In genomic region chr16:88118839-88119741, GRCh38 we compare ENCODE assay signal across 8 cellular contexts.
DNase-seq lines count a peak whose midpoint lies in the region; TF ChIP-seq lines count a peak whose summit lies in the region.
"Not testable (repeated sequence)": the region's sequence is repeated elsewhere in the genome, so short reads cannot be mapped to it uniquely, and the experiment has no call there.

No MANE protein-coding gene starts in this region.

- CTCF ChIA-PET in BJ (lab: Yijun Ruan, JAX): not testable (repeated sequence)

- peak overlapping the region; percentile 88 for H3K27ac Mint-ChIP-seq in HFFc6

- peak; percentile 88 for DNase-seq in BJ (ENCODE audit: low read depth)
- DNase-seq in HFFc6: peak; percentile 88
- DNase-seq in NOMO-1 treated with dmso at 0.1 percent for 144 hours (lab: John Stamatoyannopoulos, UW; ENCODE audit: unreplicated experiment): peak; percentile 32
- peak in 5 of 7 donors; percentile 21 to 41 (median 33) for DNase-seq in adrenal gland
- DNase-seq in epithelial cell of esophagus (ENCODE audit: low read depth): peak; percentile 77
- DNase-seq in right atrium auricular region (ENCODE audit: low spot score): peak; percentile 75
- peak; percentile 58 for DNase-seq in myocyte (ENCODE audit: low read depth)
- not testable (repeated sequence) for DNase-seq in smooth muscle cell (lab: John Stamatoyannopoulos, UW; ENCODE audit: unreplicated experiment)

- H3K9me3 ChIP-seq in adrenal gland (replicated peaks in 1 of 3); right atrium auricular region; smooth muscle cell (replicated peaks; ENCODE audit: low read depth): not testable (repeated sequence)

- not testable (repeated sequence) for H3K36me3 Mint-ChIP-seq in HFFc6 (ENCODE audit: low read depth)

- not testable (repeated sequence) for H3K27me3 ChIP-seq in BJ (ENCODE audit: control insufficient read depth, insufficient read depth, low read length); adrenal gland; right atrium auricular region; smooth muscle cell (ENCODE audit: low read depth)

- peak overlapping the region; percentile 45 for H3K9ac ChIP-seq in smooth muscle cell (ENCODE audit: low read depth)

- not testable (repeated sequence) for H3F3A ChIP-seq in smooth muscle cell (ENCODE audit: low read depth)

- not testable (repeated sequence) for TF ChIP-seq POLR2A in adrenal gland (IDR thresholded peaks at IDR 0.05)

- H3K36me3 ChIP-seq in BJ (ENCODE audit: control insufficient read depth, insufficient read depth, low read length); adrenal gland (replicated peaks in 1 of 2); right atrium auricular region; smooth muscle cell (ENCODE audit: low read depth): not testable (repeated sequence)

- not testable (repeated sequence) for H3K4me1 ChIP-seq in adrenal gland (replicated peaks in 1 of 2); right atrium auricular region
- H3K4me1 ChIP-seq in smooth muscle cell (ENCODE audit: low read depth): peaks cover 14% of the 10 kb centered on the region

- peak overlapping the region in 3 of 5 donors; percentile 38 to 88 (median 51) for H3K27ac ChIP-seq in adrenal gland
- peak overlapping the region; percentile 59 to 75 for H3K27ac ChIP-seq in right atrium auricular region
- peak overlapping the region; percentile 79 for H3K27ac ChIP-seq in smooth muscle cell (ENCODE audit: low read depth)

- POLR2A ChIA-PET in BJ (lab: Charles Lee): not testable (repeated sequence)

- not testable (repeated sequence) for H4K20me1 ChIP-seq in smooth muscle cell (ENCODE audit: low read depth)

- peaks cover 23% of the 10 kb centered on the region for H3K27me3 Mint-ChIP-seq in HFFc6 (ENCODE audit: insufficient read depth)

- not testable (repeated sequence) for H2AFZ ChIP-seq in smooth muscle cell (ENCODE audit: low read depth)

- not testable (repeated sequence) for TF ChIP-seq CTCF in BJ (IDR thresholded peaks at IDR 0.05; ENCODE audit: insufficient read depth, low read depth, low read length); epithelial cell of esophagus (IDR thresholded peaks at IDR 0.05; ENCODE audit: insufficient read depth, low read depth, low read length, missing control alignments); right atrium auricular region (IDR thresholded peaks at IDR 0.05); smooth muscle cell (IDR thresholded peaks at IDR 0.05; ENCODE audit: borderline replicate concordance, insufficient read depth, poor library complexity, severe bottlenecking)
- TF ChIP-seq CTCF in HFFc6 (IDR thresholded peaks at IDR 0.05): 0 out of 2 replicates have a peak, but pooled peaks have one; percentile 7
- TF ChIP-seq CTCF in adrenal gland (IDR thresholded peaks at IDR 0.05): peak in 1 of 6 experiments; percentile 8

- not testable (repeated sequence) for H3K4me3 ChIP-seq in BJ (ENCODE audit: low read depth, low read length); adrenal gland; epithelial cell of esophagus (ENCODE audit: low read length); right atrium auricular region; smooth muscle cell

- WGBS in adrenal gland, 4 donors: 43 to 50% (median 46%) methylated on average over 20 to 28 of the region's 28 CpGs
- WGBS in smooth muscle cell (ENCODE audit: low lambda C conversion rate): 36% methylated on average over 28 of the region's 28 CpGs

- intact Hi-C loops in adrenal gland (cut with DNase I): not testable (repeated sequence)

- peaks cover 17% of the 10 kb centered on the region for H3K4me1 Mint-ChIP-seq in HFFc6 (ENCODE audit: low read depth)

- H3K9me3 Mint-ChIP-seq in HFFc6: not testable (repeated sequence)

- peak overlapping the region; percentile 38 for H3K4me2 ChIP-seq in smooth muscle cell

- not testable (repeated sequence) for H3K79me2 ChIP-seq in smooth muscle cell (ENCODE audit: low read depth)

- H3K4me3 Mint-ChIP-seq in HFFc6: peak overlapping the region; percentile 48
